ENCODE assay signal across 22 cellular contexts in genomic region chr2:205722538-205722878, GRCh38. TPM values are rescaled to one million over a fixed set of nuclear protein-coding genes. Genes with fewer than 3 reads are reported as not detected.
DNase-seq lines count a peak whose midpoint lies in the region; ATAC-seq and TF ChIP-seq lines count a peak whose summit lies in the region.
"Had no signal": no experiment of that assay in that cellular context is flagged by ENCODE, and none has a peak within 500 bp of the region (broad histone marks: within the 10 kb centered on the region; RNA-seq: fewer than 3 reads in every experiment).

No MANE protein-coding gene starts in this region.

- H4K20me1 ChIP-seq in neural progenitor cell (ENCODE audit: low read depth), result no peaks in the 10 kb centered on the region

- H3K4me1 ChIP-seq in Caco-2 (peaks cover 67% of the 10 kb centered on the region), gastroesophageal sphincter (peaks cover 11 to 99% (median 43%) of the 10 kb centered on the region in 3 donors), neural progenitor cell (peaks cover 64% of the 10 kb centered on the region)
- H3K4me1 ChIP-seq: uterus had no signal

- no peak overlapping the region for H3K4me3 ChIP-seq in Caco-2 (ENCODE audit: low read depth, low read length)
- H3K4me3 ChIP-seq in gastroesophageal sphincter, result no peak overlapping the region
- H3K4me3 ChIP-seq in neural progenitor cell, result no peak overlapping the region
- H3K4me3 ChIP-seq: MG63, suprapubic skin, uterus had no signal

- H3K27me3 Mint-ChIP-seq in Caco-2 (ENCODE audit: insufficient read depth, unreplicated experiment), result no peaks in the 10 kb centered on the region
- H3K27me3 Mint-ChIP-seq in neural progenitor cell (ENCODE audit: insufficient read depth, low read depth), result peaks cover 33% of the 10 kb centered on the region

- H3K9ac ChIP-seq in neural progenitor cell, result no peak overlapping the region

- no peak for TF ChIP-seq EP300 in gastroesophageal sphincter (IDR thresholded peaks at IDR 0.05)

- H3K9me3 ChIP-seq in Caco-2, result no peaks in the 10 kb centered on the region
- H3K9me3 ChIP-seq in gastroesophageal sphincter, result no peaks in the 10 kb centered on the region
- no peaks in the 10 kb centered on the region for H3K9me3 ChIP-seq in neural progenitor cell (ENCODE audit: low read depth)
- H3K9me3 ChIP-seq: MG63, suprapubic skin, uterus had no signal

- H3K36me3 Mint-ChIP-seq in Caco-2 (ENCODE audit: insufficient read depth, unreplicated experiment) (peaks cover 95% of the 10 kb centered on the region), neural progenitor cell (peaks cover 3% of the 10 kb centered on the region)
- H3K36me3 Mint-ChIP-seq: natural killer cell treated with Interleukin-12 subunit alpha and Interleukin-12 subunit beta and Interleukin-15 and Interleukin-18, amount 100 ng/mL, for 72 hours had no signal

- H3K27me3 ChIP-seq in Caco-2 (replicated peaks; ENCODE audit: control insufficient read depth, insufficient read depth, low read length) (no peaks in the 10 kb centered on the region), gastroesophageal sphincter (no peaks in the 10 kb centered on the region), neural progenitor cell (no peaks in the 10 kb centered on the region)
- H3K27me3 ChIP-seq: brain microvascular endothelial cell, MG63, suprapubic skin, uterus had no signal

- no peaks in the 10 kb centered on the region for H3K79me2 ChIP-seq in neural progenitor cell (ENCODE audit: low read depth)

- H2AFZ ChIP-seq in neural progenitor cell (replicated peaks), result no peak overlapping the region

- WGBS in gastroesophageal sphincter (ENCODE audit: low coverage in 1 of 2), 2 donors, result 29% methylated on average over 1 of the region's 1 CpG; no CpG with 5 or more reads in 1 of the 2 donors

- H3K27ac Mint-ChIP-seq in Caco-2 (ENCODE audit: unreplicated experiment) (peak overlapping the region; percentile 94), neural progenitor cell (peak overlapping the region; percentile 28)
- H3K27ac Mint-ChIP-seq: activated CD4-positive, alpha-beta memory T cell treated with anti-CD3 and anti-CD28 coated beads, Interleukin-2, amount 10 ng/mL, durations not matched to agents 7 days and 5 days; natural killer cell treated with Interleukin-12 subunit alpha and Interleukin-12 subunit beta and Interleukin-15 and Interleukin-18, amount 100 ng/mL, for 72 hours had no signal

- peaks cover 64% of the 10 kb centered on the region for H3K4me1 Mint-ChIP-seq in Caco-2 (ENCODE audit: low read depth, unreplicated experiment)
- peaks cover 71% of the 10 kb centered on the region for H3K4me1 Mint-ChIP-seq in neural progenitor cell
- H3K4me1 Mint-ChIP-seq: activated CD4-positive, alpha-beta memory T cell treated with anti-CD3 and anti-CD28 coated beads, Interleukin-2, amount 10 ng/mL, durations not matched to agents 7 days and 5 days had no signal

- H3K36me3 ChIP-seq in Caco-2 (ENCODE audit: control insufficient read depth, insufficient read depth, low read length) (no peaks in the 10 kb centered on the region), gastroesophageal sphincter (peaks cover 10 to 80% of the 10 kb centered on the region in 2 donors), neural progenitor cell (no peaks in the 10 kb centered on the region)
- H3K36me3 ChIP-seq: MG63, uterus had no signal

- ATAC-seq in gastroesophageal sphincter (no peak), HG03520 (IDR thresholded peaks at IDR 0.05; ENCODE audit: unreplicated experiment) (no peak)
- ATAC-seq: natural killer cell treated with Interleukin-12 subunit alpha and Interleukin-12 subunit beta and Interleukin-15 and Interleukin-18, amount 100 ng/mL, for 72 hours had no signal

- TF ChIP-seq POLR2A in gastroesophageal sphincter (IDR thresholded peaks at IDR 0.05), result no peak

- TF ChIP-seq CTCF in Caco-2 (IDR thresholded peaks at IDR 0.05; ENCODE audit: insufficient read depth in 1 of 2, low read depth in 1 of 2, low read length in 1 of 2, severe bottlenecking in 1 of 2, unreplicated experiment in 1 of 2), result no peak
- no peak for TF ChIP-seq CTCF in gastroesophageal sphincter (IDR thresholded peaks at IDR 0.05)
- no peak for TF ChIP-seq CTCF in neural progenitor cell (IDR thresholded peaks at IDR 0.05)

- CTCF ChIA-PET in Caco-2 (lab: Charles Lee), result interaction anchor here (1.2 kb wide), 2 partner anchors 9 to 204 kb away, joined by 3 to 4 read pairs; no protein-coding TSS in a partner anchor

- H3K27ac ChIP-seq in gastroesophageal sphincter (peak overlapping the region; percentile 54 to 96 (median 81)), neural progenitor cell (peak overlapping the region; percentile 92)
- H3K27ac ChIP-seq: brain microvascular endothelial cell, C4-2B, suprapubic skin had no signal

- POLR2A ChIA-PET in Caco-2 (lab: Charles Lee), result no interaction called here

- H3F3A ChIP-seq in neural progenitor cell (ENCODE audit: low read depth), result peaks cover 57% of the 10 kb centered on the region

- peak; percentile 75 to 90 for DNase-seq in Caco-2
- peak; percentile 41 for DNase-seq in RPMI7951 (ENCODE audit: low read depth)
- peak; percentile 80 for DNase-seq in neural progenitor cell (ENCODE audit: low spot score)
- DNase-seq in OCI-M1 (lab: John Stamatoyannopoulos, UW), result no peak
- no peak for DNase-seq in NCI-H446 treated with DMSO at 0.1 percent for 48 hours (lab: John Stamatoyannopoulos, UW)
- DNase-seq in DMS153 treated with DMSO at 0.1 percent for 48 hours (lab: John Stamatoyannopoulos, UW; ENCODE audit: unreplicated experiment), result no peak
- DNase-seq: activated CD4-positive, alpha-beta memory T cell treated with anti-CD3 and anti-CD28 coated beads, Interleukin-2, amount 10 ng/mL, durations not matched to agents 7 days and 5 days; activated effector memory CD4-positive, alpha-beta T cell treated with Interleukin-2 at 50 U/mL for 16 hours; brain microvascular endothelial cell; DMS153; left cardiac atrium; MG63; NCI-H1417 treated with DMSO at 0.1 percent for 48 hours; NCI-H2171; NCI-H526 treated with DMSO at 0.1 percent for 48 hours; T-helper 9 cell; uterus had no signal

- peak overlapping the region; percentile 66 for H3K4me2 ChIP-seq in neural progenitor cell

- H3K4me3 Mint-ChIP-seq in Caco-2 (ENCODE audit: unreplicated experiment) (peak overlapping the region; percentile 29), neural progenitor cell (no peak overlapping the region)
- H3K4me3 Mint-ChIP-seq: activated CD4-positive, alpha-beta memory T cell treated with anti-CD3 and anti-CD28 coated beads, Interleukin-2, amount 10 ng/mL, durations not matched to agents 7 days and 5 days; natural killer cell treated with Interleukin-12 subunit alpha and Interleukin-12 subunit beta and Interleukin-15 and Interleukin-18, amount 100 ng/mL, for 72 hours had no signal

- no TSS peak for BruUV-seq in Caco-2 (replicated peaks; lab: Mats Ljungman, UMichigan)

- H3K9me3 Mint-ChIP-seq in Caco-2 (ENCODE audit: unreplicated experiment) (no peaks in the 10 kb centered on the region), neural progenitor cell (no peaks in the 10 kb centered on the region)
- H3K9me3 Mint-ChIP-seq: activated CD4-positive, alpha-beta memory T cell treated with anti-CD3 and anti-CD28 coated beads, Interleukin-2, amount 10 ng/mL, durations not matched to agents 7 days and 5 days; natural killer cell treated with Interleukin-12 subunit alpha and Interleukin-12 subunit beta and Interleukin-15 and Interleukin-18, amount 100 ng/mL, for 72 hours had no signal

- intact Hi-C loops in Caco-2 (cut with micrococcal nuclease; ENCODE audit: unreplicated experiment), result no loop called here

RNA-seq across cellular contexts. Expression of gene NRP2, which starts 40.2 kb away (rescaled TPM):
- total RNA-seq in Caco-2 (2022), result 95.6 and 96.9 TPM in 2 replicates
- 57.7 and 73.5 TPM in 2 replicates for total RNA-seq in RPMI7951 (2014; rRNA removed; shearing (Covaris generic))
- total RNA-seq in gastroesophageal sphincter, result 100 to 1,000 TPM; 278 to 466 (median 371) TPM
- total RNA-seq in neural progenitor cell (ENCODE audit: low replicate concordance), result 27.8 and 32.0 TPM in 2 replicates

Comparison
In these comparisons a context has a peak if more than half of its experiments do, and no peak if none do; other contexts are left out.
1. DNase-seq: peak in Caco-2 (2 of 2), RPMI7951 (single experiment) and neural progenitor cell (single experiment); none in OCI-M1 (single experiment), NCI-H446 treated with DMSO at 0.1 percent for 48 hours (single experiment) and DMS153 treated with DMSO at 0.1 percent for 48 hours (single experiment).